Comparison of ENCODE assay signal across 25 cellular contexts in genomic region chr12:116898675-116899074, GRCh38. TPM values are rescaled to one million over a fixed set of nuclear protein-coding genes. Genes with fewer than 3 reads are reported as not detected.
A peak's percentile ranks its signal among the peaks of the same experiment; 100 is the strongest.
DNase-seq lines count a peak whose midpoint lies in the region; ATAC-seq, FAIRE-seq and TF ChIP-seq lines count a peak whose summit lies in the region.
"Had no signal": no experiment of that assay in that cellular context is flagged by ENCODE, and none has a peak within 500 bp of the region (broad histone marks: within the 10 kb centered on the region; RNA-seq: fewer than 3 reads in every experiment).

No MANE protein-coding gene starts in this region.

- no peak overlapping the region for H2AFZ ChIP-seq in PC-3 (ENCODE audit: low read length)
- no peak overlapping the region for H2AFZ ChIP-seq in H1 (ENCODE audit: low read length)

- TF ChIP-seq RAD21 in A549 (conservative IDR thresholded peaks at IDR 0.05 in 1 of 2, IDR thresholded peaks at IDR 0.05 in 1 of 2) (no peak), H1 (IDR thresholded peaks at IDR 0.05 in 1 of 2, conservative IDR thresholded peaks at IDR 0.05 in 1 of 2; ENCODE audit: low read depth in 2 of 2, low read length in 2 of 2) (no peak)

- no peak overlapping the region for H3K56ac ChIP-seq in H1 (replicated peaks; ENCODE audit: insufficient read length, low read depth, low read length)

- H3K36me3 ChIP-seq in PC-3 (ENCODE audit: low read depth, low read length) (no peaks in the 10 kb centered on the region), H1 (ENCODE audit: control insufficient read depth in 2 of 4, insufficient read depth in 4 of 4, low read length in 3 of 4) (no peaks in the 10 kb centered on the region), heart right ventricle (no peaks in the 10 kb centered on the region)

- no peak overlapping the region for H3K27ac ChIP-seq in A549
- no peak overlapping the region for H3K27ac ChIP-seq in PC-3 (ENCODE audit: low read length)
- H3K27ac ChIP-seq in H1 (ENCODE audit: low read depth, low read length) = no peak overlapping the region
- no peak overlapping the region for H3K27ac ChIP-seq in heart right ventricle
- H3K27ac ChIP-seq: C4-2B had no signal

- CTCF ChIA-PET in A549 (lab: Yijun Ruan, JAX) = interaction anchor here (0.7 to 1.7 kb wide), 4 partner anchors 10 to 190 kb away, joined by 3 to 5 read pairs (median 3); partner anchors contain the start of gene HRK
- CTCF ChIA-PET in PC-3 (lab: Charles Lee) = interaction anchor here (1.0 kb wide), 1 partner anchor 35 kb away, joined by 3 read pairs; no protein-coding TSS in a partner anchor
- CTCF ChIA-PET in H1 (lab: Charles Lee; ENCODE audit: partially characterized antibody) = interaction anchor here (1.2 to 3.4 kb wide), 6 partner anchors 9 to 221 kb away, joined by 3 to 10 read pairs (median 6); no protein-coding TSS in a partner anchor

- ATAC-seq in A549 = peak; percentile 78 to 79
- peak; percentile 33; the same call in 1 of the 2 replicates for ATAC-seq in PC-3
- no peak for ATAC-seq in GM19035 (IDR thresholded peaks at IDR 0.05; ENCODE audit: unreplicated experiment)
- no peak for ATAC-seq in heart right ventricle
- ATAC-seq: CD8-positive, alpha-beta T cell; Panc1; SK-N-SH treated with all-trans-retinoic acid at 6 μM for 48 hours had no signal

- H3K79me1 ChIP-seq in H1 (ENCODE audit: low read depth, low read length) = no peaks in the 10 kb centered on the region

- WGBS in A549 (ENCODE audit: missing lambda C conversion rate) = 41% methylated on average over 3 of the region's 3 CpGs
- WGBS in H1 (ENCODE audit: extremely low coverage in 1 of 2, insufficient coverage in 1 of 2, insufficient read length in 1 of 2, insufficient replicate concordance in 2 of 2, low coverage in 1 of 2, low lambda C conversion rate in 2 of 2, missing lambda C conversion rate in 1 of 2), 2 experiments = 77% methylated on average over 3 of the region's 3 CpGs; no CpG with 5 or more reads in 1 of the 2 experiments
- 65 to 67% methylated on average over 3 of the region's 3 CpGs for WGBS in heart right ventricle, 2 donors

- DNase-seq in A549 (ENCODE audit: low read depth in 1 of 2, low spot score in 1 of 2) (no peak), Daoy (ENCODE audit: low read depth) (peak; percentile 28), PC-3 (no peak), H1 (ENCODE audit: low read depth in 1 of 2, low spot score in 2 of 2) (no peak), NCI-H1105 treated with DMSO at 0.1 percent for 48 hours (lab: John Stamatoyannopoulos, UW) (no peak), heart right ventricle (no peak)
- DNase-seq: AML-193; Caco-2; CD8-positive, alpha-beta T cell; DMS79 treated with DMSO at 0.1 percent for 48 hours; Karpas-422; NCI-H1092 treated with DMSO at 0.1 percent for 48 hours; NCI-H1436 treated with DMSO at 0.1 percent for 48 hours; NCI-H187 treated with DMSO at 0.1 percent for 48 hours; NCI-H2171 treated with DMSO at 0.1 percent for 48 hours; NCI-H345; NCI-H524; NCI-H748 treated with DMSO at 0.1 percent for 48 hours; T-helper 2 cell had no signal

- H3K79me2 ChIP-seq in PC-3 (ENCODE audit: low read length) (no peaks in the 10 kb centered on the region), H1 (ENCODE audit: control insufficient read depth in 1 of 2, insufficient read depth in 2 of 2, low read length in 2 of 2) (no peaks in the 10 kb centered on the region)

- H3K4me2 ChIP-seq in A549 (peak overlapping the region; percentile 29; the same call in 2 of the 3 replicates), PC-3 (ENCODE audit: low read length) (no peak overlapping the region), H1 (ENCODE audit: insufficient read depth in 1 of 2, low read depth in 2 of 2, low read length in 2 of 2) (no peak overlapping the region)

- no peak for TF ChIP-seq POLR2A in A549 (IDR thresholded peaks at IDR 0.05; ENCODE audit: low read length)
- no peak for TF ChIP-seq POLR2A in H1 (IDR thresholded peaks at IDR 0.05; ENCODE audit: control extremely low read depth in 1 of 2, low read depth in 2 of 2, low read length in 2 of 2)

- TF ChIP-seq EP300 in A549 (IDR thresholded peaks at IDR 0.05) (no peak), H1 (IDR thresholded peaks at IDR 0.05; ENCODE audit: borderline replicate concordance in 1 of 2, low read depth in 2 of 2, low read length in 2 of 2) (no peak)

- no peak overlapping the region for H3K23ac ChIP-seq in H1 (ENCODE audit: insufficient read length)

- H2AK5ac ChIP-seq in H1 (ENCODE audit: low read depth, low read length) = no peak overlapping the region

- TF ChIP-seq CTCF in A549 (IDR thresholded peaks at IDR 0.05) (no peak), PC-3 (conservative IDR thresholded peaks at IDR 0.05; ENCODE audit: low read depth, low read length) (no peak), H1 (IDR thresholded peaks at IDR 0.05; ENCODE audit: control extremely low read depth in 1 of 3, insufficient read depth in 1 of 3, low read depth in 1 of 3, low read length in 3 of 3) (no peak), heart right ventricle (IDR thresholded peaks at IDR 0.05) (no peak)

- no peak overlapping the region for H3K14ac ChIP-seq in H1 (ENCODE audit: insufficient read length)

- no peak overlapping the region for H3K18ac ChIP-seq in H1 (ENCODE audit: extremely low read depth, low read length)

- H4K20me1 ChIP-seq in PC-3 (ENCODE audit: low read length) = no peaks in the 10 kb centered on the region
- H4K20me1 ChIP-seq in H1 (replicated peaks in 1 of 2; ENCODE audit: control insufficient read depth in 1 of 2, insufficient read depth in 2 of 2, low read length in 2 of 2) = no peaks in the 10 kb centered on the region

- H3F3A ChIP-seq in PC-3 (ENCODE audit: low read length, unreplicated experiment) = no peaks in the 10 kb centered on the region

- no peak overlapping the region for H3K4ac ChIP-seq in H1 (replicated peaks; ENCODE audit: insufficient read length, low read depth, low read length)

- no peak overlapping the region for H4K91ac ChIP-seq in H1 (replicated peaks; ENCODE audit: insufficient read length, low read length)

- no TSS peak for BruUV-seq in PC-3 (replicated peaks; lab: Mats Ljungman, UMichigan)

- H3K9me3 ChIP-seq in A549 = peaks cover 4% of the 10 kb centered on the region; the same call in 1 of the 3 replicates
- H3K9me3 ChIP-seq in PC-3 (ENCODE audit: low read length) = no peaks in the 10 kb centered on the region
- H3K9me3 ChIP-seq in H1 (ENCODE audit: insufficient read depth in 2 of 2, low read depth in 1 of 2, low read length in 1 of 2) = no peaks in the 10 kb centered on the region
- H3K9me3 ChIP-seq in heart right ventricle = no peaks in the 10 kb centered on the region
- H3K9me3 ChIP-seq: Caco-2 had no signal

- H3K4me1 ChIP-seq in A549 (no peaks in the 10 kb centered on the region), PC-3 (ENCODE audit: insufficient read depth, low read length) (no peaks in the 10 kb centered on the region), H1 (replicated peaks in 1 of 4; ENCODE audit: control insufficient read depth in 3 of 4, insufficient read depth in 4 of 4, low read length in 3 of 4) (no peaks in the 10 kb centered on the region), heart right ventricle (no peaks in the 10 kb centered on the region)
- H3K4me1 ChIP-seq: Caco-2 had no signal

- H3K27me3 ChIP-seq in PC-3 (ENCODE audit: low read length) = no peaks in the 10 kb centered on the region
- H3K27me3 ChIP-seq in H1 (replicated peaks in 1 of 4; ENCODE audit: control insufficient read depth in 3 of 4, extremely low read depth in 1 of 4, insufficient read depth in 3 of 4, low read length in 3 of 4) = no peaks in the 10 kb centered on the region
- peaks cover 0 to 49% (median 33%) of the 10 kb centered on the region in 7 donors for H3K27me3 ChIP-seq in heart right ventricle

- no peak overlapping the region for H2BK12ac ChIP-seq in H1 (ENCODE audit: low read depth, low read length)

- H2BK15ac ChIP-seq in H1 (ENCODE audit: low read length) = no peak overlapping the region

- H3K9ac ChIP-seq in PC-3 (ENCODE audit: low read length) (no peak overlapping the region), H1 (replicated peaks in 1 of 4; ENCODE audit: extremely low read depth in 1 of 4, low read depth in 3 of 4, low read length in 3 of 4) (no peak overlapping the region)

- no peak overlapping the region for H4K5ac ChIP-seq in H1 (ENCODE audit: insufficient read length, low read depth, low read length)

- H3K4me3 ChIP-seq in A549 (no peak overlapping the region), PC-3 (ENCODE audit: low read length) (no peak overlapping the region), H1 (ENCODE audit: extremely low read depth in 1 of 4, insufficient read depth in 2 of 4, low read depth in 3 of 4, low read length in 4 of 4) (no peak overlapping the region), heart right ventricle (no peak overlapping the region)

- no peaks in the 10 kb centered on the region for H3K23me2 ChIP-seq in H1 (ENCODE audit: low read depth, low read length)

- H2BK20ac ChIP-seq in H1 (ENCODE audit: low read length) = no peak overlapping the region

- no peak overlapping the region for H2BK5ac ChIP-seq in H1 (ENCODE audit: low read depth, low read length)

- no peaks in the 10 kb centered on the region for H3K9me2 ChIP-seq in PC-3 (replicated peaks; ENCODE audit: low read length)

- no peak for FAIRE-seq in A549 (lab: Jason Lieb, UNC)
- FAIRE-seq in H1 (lab: Jason Lieb, UNC) = no peak
- FAIRE-seq: A204.1, H54 had no signal

- POLR2A ChIA-PET in A549 (lab: Yijun Ruan, JAX) = no interaction called here
- POLR2A ChIA-PET in PC-3 (lab: Charles Lee; ENCODE audit: unreplicated experiment) = no interaction called here
- POLR2A ChIA-PET in H1 (lab: Charles Lee; ENCODE audit: partially characterized antibody) = interaction anchor here (1.2 kb wide), 1 partner anchor 10 kb away, joined by 4 read pairs; no protein-coding TSS in a partner anchor

- H4K8ac ChIP-seq in H1 (ENCODE audit: extremely low read depth, insufficient read depth, low read length) = no peak overlapping the region

- H2BK120ac ChIP-seq in H1 (replicated peaks; ENCODE audit: low read depth, low read length) = no peak overlapping the region

- intact Hi-C loops in PC-3 (cut with micrococcal nuclease) (no loop called here), heart right ventricle (cut with DNase I) (no loop called here)

RNA-seq across cellular contexts. Expression of gene FBXW8, which starts 12.1 kb away (rescaled TPM):
- polyA plus RNA-seq in A549 (2011; rRNA removed) = 15.7 and 16.8 TPM in 2 replicates
- polyA plus RNA-seq in A549 (2012; cell fraction: cytosol; rRNA removed) = 7.5 and 10.0 TPM in 2 replicates
- polyA plus RNA-seq in A549 (2012; cell fraction: nucleus; rRNA removed) = 13.0 and 15.3 TPM in 2 replicates
- 8.3 to 11.0 TPM (median 9.8 TPM) in 3 replicates for polyA plus RNA-seq in A549 (2017; fragmentation: RNase III; extraction: RNeasy Plus Mini Kit Qiagen cat#74134 plus additional on column Dnase treatment)
- polyA minus RNA-seq in A549 (2011; rRNA and poly(A)+ RNA removed) = 36.3 and 37.7 TPM in 2 replicates
- 13.2 and 14.6 TPM in 2 replicates for total RNA-seq in Daoy (2014; rRNA removed; shearing (Covaris generic))
- 12.1 and 20.7 TPM in 2 replicates for total RNA-seq in PC-3 (2014; rRNA removed)
- total RNA-seq in H1 (2021; fragmentation: NEBNext Ultra II Directional; extraction: Animal tissue kit (Norgen Biotek cat#: 25700)) = 15.9 and 16.0 TPM in 2 replicates
- polyA plus RNA-seq in H1 (2011; rRNA removed) = 15.8 and 17.9 TPM in 2 replicates
- 13.1 TPM for polyA plus RNA-seq in H1 (2011; cell fraction: cytosol; rRNA removed)
- 30.0 TPM for polyA plus RNA-seq in H1 (2011; cell fraction: nucleus; rRNA removed)
- polyA plus RNA-seq in H1 (2012, experiment 1 of 2) = 11.6 to 16.3 TPM (median 12.9 TPM) in 4 replicates
- 3.5 TPM for polyA plus RNA-seq in H1 (2012, experiment 2 of 2)
- polyA plus RNA-seq in H1 (2013, experiment 1 of 2) = 11.7 TPM
- 10.7 TPM for polyA plus RNA-seq in H1 (2013, experiment 2 of 2)
- polyA minus RNA-seq in H1 (2011; rRNA and poly(A)+ RNA removed) = 29.7 and 29.9 TPM in 2 replicates
- 10.3 TPM for polyA minus RNA-seq in H1 (2011; cell fraction: cytosol; rRNA and poly(A)+ RNA removed)
- 35.6 TPM for polyA minus RNA-seq in H1 (2011; cell fraction: nucleus; rRNA and poly(A)+ RNA removed)
- 10 to 100 TPM in 1 of 10 donors, 1 to 10 TPM in 9; 5.3 to 11.3 (median 7.6) TPM for total RNA-seq in heart right ventricle
- 1 to 10 TPM; 2.4 to 3.7 TPM for polyA plus RNA-seq in heart right ventricle

RNA-seq across cellular contexts. Expression of gene HRK, which starts 17.4 kb away (rescaled TPM):
- polyA plus RNA-seq in A549 (2011; rRNA removed) (0.34 and 0.40 TPM in 2 replicates), A549 (2017; fragmentation: RNase III; extraction: RNeasy Plus Mini Kit Qiagen cat#74134 plus additional on column Dnase treatment) (0.13 to 0.14 TPM (median 0.13 TPM) in 3 replicates), H1 (2011; rRNA removed) (1.1 and 1.6 TPM in 2 replicates), heart right ventricle (under 1 TPM; 0.03 to 0.07 TPM)
- 0.09 and 0.12 TPM in 2 replicates for polyA plus RNA-seq in A549 (2012; cell fraction: cytosol; rRNA removed)
- 0.08 and 0.17 TPM in 2 replicates for polyA plus RNA-seq in A549 (2012; cell fraction: nucleus; rRNA removed)
- polyA minus RNA-seq in A549 (2011; rRNA and poly(A)+ RNA removed) = 0.17 and 0.39 TPM in 2 replicates
- total RNA-seq in Daoy (2014; rRNA removed; shearing (Covaris generic)) = 0.29 TPM in 1 of 2 replicates, not detected in the other
- total RNA-seq in PC-3 (2014; rRNA removed) (0.33 and 0.58 TPM in 2 replicates), heart right ventricle (1 to 10 TPM in 2 of 10 donors, under 1 TPM in 6, not detected in 2; 0.25 to 2.9 (median 0.57) TPM)
- 2.7 TPM in 2 replicates for total RNA-seq in H1 (2021; fragmentation: NEBNext Ultra II Directional; extraction: Animal tissue kit (Norgen Biotek cat#: 25700))
- 1.4 TPM for polyA plus RNA-seq in H1 (2011; cell fraction: cytosol; rRNA removed)
- 0.61 TPM for polyA plus RNA-seq in H1 (2011; cell fraction: nucleus; rRNA removed)
- 1.4 to 2.2 TPM (median 1.9 TPM) in 4 replicates for polyA plus RNA-seq in H1 (2012, experiment 1 of 2)
- polyA plus RNA-seq in H1 (2012, experiment 2 of 2) = 0.63 TPM
- polyA plus RNA-seq in H1 (2013, experiment 1 of 2) = 0.85 TPM
- polyA plus RNA-seq in H1 (2013, experiment 2 of 2) = 0.90 TPM
- polyA minus RNA-seq in H1 (2011; rRNA and poly(A)+ RNA removed) = 1.6 TPM in 2 replicates
- polyA minus RNA-seq in H1 (2011; cell fraction: cytosol; rRNA and poly(A)+ RNA removed) = 2.1 TPM
- 0.60 TPM for polyA minus RNA-seq in H1 (2011; cell fraction: nucleus; rRNA and poly(A)+ RNA removed)

Comparison
In these comparisons a context has a peak if more than half of its experiments do, and no peak if none do; other contexts are left out.
1. ATAC-seq: peak in A549 (2 of 2) and PC-3 (single experiment); none in GM19035 (single experiment) and heart right ventricle (0 of 8).
2. Of the 18 proteins assayed by ChIP-seq in both H1 and A549: peak only in H1: none; only in A549: none; in both: USF2; in neither: 17.